Comparison of ENCODE assay signal across 8 cellular contexts in the genomic region with DNA sequence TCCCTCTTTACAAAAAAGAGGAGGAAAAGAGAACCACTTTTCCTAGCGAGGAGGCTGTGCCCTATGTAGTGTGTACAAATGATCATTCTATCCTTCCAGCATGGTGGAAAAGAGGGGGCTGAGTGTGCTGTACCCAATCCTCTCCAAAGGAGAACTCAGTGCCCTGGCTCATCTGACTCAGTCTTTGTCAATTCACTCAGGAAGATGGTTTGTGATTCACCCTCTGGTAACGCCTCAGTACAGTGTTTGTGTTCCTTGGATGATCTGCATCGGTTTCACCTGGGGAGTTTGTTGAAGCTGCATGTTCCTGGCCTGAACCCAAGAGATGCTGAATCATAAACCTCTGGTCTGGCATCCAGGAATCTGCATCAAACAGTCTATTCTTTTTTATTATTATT. TPM values are rescaled to one million over a fixed set of nuclear protein-coding genes. Genes with fewer than 3 reads are reported as not detected.
A peak's percentile ranks its signal among the peaks of the same experiment; 100 is the strongest.
DNase-seq lines count a peak whose midpoint lies in the region; ATAC-seq, FAIRE-seq and TF ChIP-seq lines count a peak whose summit lies in the region.
"Had no signal": no experiment of that assay in that cellular context is flagged by ENCODE, and none has a peak within 500 bp of the region (broad histone marks: within the 10 kb centered on the region; RNA-seq: fewer than 3 reads in every experiment).

No MANE protein-coding gene starts in this region.

- no peaks in the 10 kb centered on the region for H3K27me3 ChIP-seq in endodermal cell (ENCODE audit: control insufficient read depth, insufficient read depth, low read length, poor library complexity, severe bottlenecking)
- no peaks in the 10 kb centered on the region for H3K27me3 ChIP-seq in pancreas
- H3K27me3 ChIP-seq in aorta (ENCODE audit: control insufficient read depth in 1 of 2, insufficient read depth in 2 of 2, low read length in 1 of 2), result no peaks in the 10 kb centered on the region

- H3K36me3 Mint-ChIP-seq in endodermal cell (ENCODE audit: low read depth), result no peaks in the 10 kb centered on the region

- peaks cover 16% of the 10 kb centered on the region for H3K4me1 Mint-ChIP-seq in endodermal cell

- no peak overlapping the region for H3K4me3 ChIP-seq in endodermal cell (ENCODE audit: low read length)
- H3K4me3 ChIP-seq in pancreas, result no peak overlapping the region
- no peak overlapping the region for H3K4me3 ChIP-seq in aorta (ENCODE audit: low read length in 2 of 2)

- WGBS in endodermal cell (ENCODE audit: insufficient coverage in 1 of 2, insufficient read length in 1 of 2), 2 experiments, result 64 to 79% methylated on average over 3 of the region's 3 CpGs
- 22 to 35% methylated on average over 3 of the region's 3 CpGs for WGBS in pancreas, 2 donors
- 28 to 41% methylated on average over 3 of the region's 3 CpGs for WGBS in aorta, 2 donors

- TF ChIP-seq CTCF in endodermal cell (conservative IDR thresholded peaks at IDR 0.05) (no peak), pancreas (IDR thresholded peaks at IDR 0.05) (no peak)

- H3K27ac Mint-ChIP-seq in endodermal cell, result no peak overlapping the region
- H3K27ac Mint-ChIP-seq: stimulated activated naive CD8-positive, alpha-beta T cell treated with anti-CD3 and anti-CD28 coated beads, Interleukin-15, Interleukin-2, amounts not matched to agents 100 ng/mL and 50 ng/mL, for 24 hours had no signal

- H3K27me3 Mint-ChIP-seq in endodermal cell (ENCODE audit: insufficient read depth), result no peaks in the 10 kb centered on the region

- H3K36me3 ChIP-seq in endodermal cell (ENCODE audit: control insufficient read depth, insufficient read depth, low read length) (no peaks in the 10 kb centered on the region), pancreas (no peaks in the 10 kb centered on the region), aorta (ENCODE audit: control insufficient read depth in 1 of 2, insufficient read depth in 2 of 2, low read length in 1 of 2) (no peaks in the 10 kb centered on the region)

- H3K9me3 ChIP-seq in endodermal cell (ENCODE audit: control insufficient read depth, low read length), result peaks cover under 1% of the 10 kb centered on the region
- H3K9me3 ChIP-seq in pancreas, result no peaks in the 10 kb centered on the region
- H3K9me3 ChIP-seq in aorta (ENCODE audit: control insufficient read depth, low read length), result no peaks in the 10 kb centered on the region

- FAIRE-seq in pancreas (lab: Jason Lieb, UNC), result no peak

- peaks cover 1% of the 10 kb centered on the region for H3K9me3 Mint-ChIP-seq in endodermal cell
- H3K9me3 Mint-ChIP-seq: stimulated activated naive CD8-positive, alpha-beta T cell treated with anti-CD3 and anti-CD28 coated beads, Interleukin-15, Interleukin-2, amounts not matched to agents 100 ng/mL and 50 ng/mL, for 24 hours had no signal

- H3K27ac ChIP-seq in endodermal cell (ENCODE audit: low read depth, low read length), result no peak overlapping the region
- no peak overlapping the region for H3K27ac ChIP-seq in pancreas
- no peak overlapping the region for H3K27ac ChIP-seq in aorta (ENCODE audit: low read depth in 1 of 2, low read length in 2 of 2)

- no peak overlapping the region for H3K9ac ChIP-seq in endodermal cell (ENCODE audit: extremely low read depth, low read length, poor library complexity, severe bottlenecking)

- ATAC-seq in pancreas (peak in 3 of 4 donors; percentile 43 to 69 (median 49)), left ventricle myocardium superior (no peak), aorta (ENCODE audit: low FRiP score) (no peak)

- H3K4me1 ChIP-seq in endodermal cell (ENCODE audit: control insufficient read depth, insufficient read depth, low read length) (no peaks in the 10 kb centered on the region), pancreas (no peaks in the 10 kb centered on the region), aorta (ENCODE audit: control insufficient read depth in 1 of 2, insufficient read depth in 2 of 2, low read length in 2 of 2) (peaks cover 0 to 3% of the 10 kb centered on the region in 2 donors)

- intact Hi-C loops in pancreas (cut with DNase I), result loop anchor here in 2 of 3 donors (10.0 kb wide), 2 partner anchors 500 to 830 kb away; no protein-coding TSS in a partner anchor
- intact Hi-C loops in left ventricle myocardium superior (cut with micrococcal nuclease), result loop anchor here (10.0 kb wide), 2 partner anchors 720 to 1200 kb away; no protein-coding TSS in a partner anchor
- intact Hi-C loops in aorta (cut with DNase I), result loop anchor here (2.0 to 10.0 kb wide), 3 partner anchors 502 to 1210 kb away; no protein-coding TSS in a partner anchor

- H3K4me3 Mint-ChIP-seq in endodermal cell, result no peak overlapping the region
- H3K4me3 Mint-ChIP-seq: stimulated activated naive CD8-positive, alpha-beta T cell treated with anti-CD3 and anti-CD28 coated beads, Interleukin-15, Interleukin-2, amounts not matched to agents 100 ng/mL and 50 ng/mL, for 24 hours had no signal

- peak; percentile 54 for DNase-seq in GM04504 (ENCODE audit: low read depth)
- peak; percentile 17 for DNase-seq in MV-4-11 (lab: John Stamatoyannopoulos, UW)
- peak; percentile 52 for DNase-seq in endodermal cell
- DNase-seq in pancreas, result no peak
- DNase-seq in HuH-7 (ENCODE audit: low spot score), result no peak
- DNase-seq in left ventricle myocardium superior, result no peak
- no peak for DNase-seq in aorta

RNA-seq across cellular contexts. Expression of a gene that starts 18.3 kb away (rescaled TPM):
- total RNA-seq in endodermal cell (under 1 TPM in 1 of 2 donors, not detected in 1; 0.33 TPM), pancreas (1 to 10 TPM in 4 of 6 donors, under 1 TPM in 2; 0.42 to 2.0 (median 1.1) TPM), left ventricle myocardium superior (6.8 TPM), aorta (1 to 10 TPM; 1.4 to 2.2 TPM)
- polyA plus RNA-seq in endodermal cell (2013, experiment 1 of 2), result 2.2 TPM
- 2.9 TPM for polyA plus RNA-seq in endodermal cell (2013, experiment 2 of 2)
- polyA plus RNA-seq in pancreas (under 1 TPM; 0.23 to 0.75 TPM), aorta (under 1 TPM in 1 of 2 donors, not detected in 1; 0.15 TPM)

Comparison
In these comparisons a context has a peak if more than half of its experiments do, and no peak if none do; other contexts are left out.
1. DNase-seq: peak in GM04504 (single experiment), MV-4-11 (single experiment) and endodermal cell (single experiment); none in pancreas (0 of 6), HuH-7 (single experiment), left ventricle myocardium superior (single experiment) and aorta (0 of 2).
2. ATAC-seq: peak in pancreas (3 of 4); none in left ventricle myocardium superior (single experiment) and aorta (single experiment).